Comparison of ENCODE assay signal across 26 cellular contexts in genomic region chrX:113973706-113974105, GRCh38.
"Had no signal": no experiment of that assay in that cellular context is flagged by ENCODE, and none has a peak within 500 bp of the region (broad histone marks: within the 10 kb centered on the region; RNA-seq: fewer than 3 reads in every experiment).

No MANE protein-coding gene starts in this region.

- H3K4me1 ChIP-seq: gastrocnemius medialis, left lung, prostate gland, right atrium auricular region, sigmoid colon, spleen, tibial nerve, upper lobe of left lung, uterus had no signal

- H3K27ac Mint-ChIP-seq: naive thymus-derived CD8-positive, alpha-beta T cell; stimulated activated naive B cell treated with anti-CD40 and anti-IgM and Interleukin-4, amounts not matched to agents 10 μg/mL and 1 μg/mL and 100 μg/mL, for 72 hours; stimulated activated naive CD8-positive, alpha-beta T cell treated with anti-CD3 and anti-CD28 coated beads, Interleukin-15, Interleukin-2, amounts not matched to agents 100 ng/mL and 50 ng/mL, for 24 hours had no signal

- DNase-seq: cerebellar nuclear complex; cortex of kidney; dorsolateral prefrontal cortex; effector CD4-positive, alpha-beta T cell; foreskin fibroblast; gastrocnemius medialis; head of caudate nucleus; left cardiac atrium; left lung; mammary epithelial cell; mesendoderm; naive thymus-derived CD8-positive, alpha-beta T cell; sigmoid colon; spleen; stimulated activated CD4-positive, alpha-beta T cell treated with anti-CD3 and anti-CD28 coated beads, Interleukin-4, amount 100 ng/mL, for 4 hours; stimulated activated naive B cell treated with anti-CD40 and anti-IgM and Interleukin-4, amounts not matched to agents 10 μg/mL and 1 μg/mL and 100 μg/mL, for 72 hours; upper lobe of left lung; uterus had no signal

- H3K27me3 ChIP-seq: gastrocnemius medialis, neutrophil, right atrium auricular region, sigmoid colon, spleen, upper lobe of left lung had no signal

- H3K9me3 ChIP-seq: gastrocnemius medialis, left lung, neutrophil, prostate gland, right atrium auricular region, sigmoid colon, spleen, thoracic aorta, tibial nerve, upper lobe of left lung, uterus had no signal

- H3K36me3 ChIP-seq: gastrocnemius medialis, left lung, neutrophil, prostate gland, right atrium auricular region, sigmoid colon, spleen, thoracic aorta, tibial nerve, upper lobe of left lung, uterus had no signal

- H3K36me3 Mint-ChIP-seq: naive thymus-derived CD8-positive, alpha-beta T cell; stimulated activated naive B cell treated with anti-CD40 and anti-IgM and Interleukin-4, amounts not matched to agents 10 μg/mL and 1 μg/mL and 100 μg/mL, for 72 hours had no signal

- H3K4me3 ChIP-seq: dorsolateral prefrontal cortex, gastrocnemius medialis, left lung, prostate gland, right atrium auricular region, sigmoid colon, spleen, thoracic aorta, tibial nerve, upper lobe of left lung, uterus had no signal

- ATAC-seq: esophagus mucosa; gastrocnemius medialis; left lung; naive thymus-derived CD8-positive, alpha-beta T cell had no signal

- H3K27ac ChIP-seq: dorsolateral prefrontal cortex, epithelial cell of prostate, gastrocnemius medialis, left lung, neutrophil, prostate gland, right atrium auricular region, sigmoid colon, spleen, thoracic aorta, upper lobe of left lung, uterus had no signal

- H3K27me3 Mint-ChIP-seq: naive thymus-derived CD8-positive, alpha-beta T cell; stimulated activated naive B cell treated with anti-CD40 and anti-IgM and Interleukin-4, amounts not matched to agents 10 μg/mL and 1 μg/mL and 100 μg/mL, for 72 hours; stimulated activated naive CD8-positive, alpha-beta T cell treated with anti-CD3 and anti-CD28 coated beads, Interleukin-15, Interleukin-2, amounts not matched to agents 100 ng/mL and 50 ng/mL, for 24 hours had no signal

- H3K9me3 Mint-ChIP-seq: stimulated activated naive B cell treated with anti-CD40 and anti-IgM and Interleukin-4, amounts not matched to agents 10 μg/mL and 1 μg/mL and 100 μg/mL, for 72 hours; stimulated activated naive CD8-positive, alpha-beta T cell treated with anti-CD3 and anti-CD28 coated beads, Interleukin-15, Interleukin-2, amounts not matched to agents 100 ng/mL and 50 ng/mL, for 24 hours had no signal

- H3K4me1 Mint-ChIP-seq: naive thymus-derived CD8-positive, alpha-beta T cell; stimulated activated naive B cell treated with anti-CD40 and anti-IgM and Interleukin-4, amounts not matched to agents 10 μg/mL and 1 μg/mL and 100 μg/mL, for 72 hours had no signal

- H3K4me3 Mint-ChIP-seq: naive thymus-derived CD8-positive, alpha-beta T cell; stimulated activated naive B cell treated with anti-CD40 and anti-IgM and Interleukin-4, amounts not matched to agents 10 μg/mL and 1 μg/mL and 100 μg/mL, for 72 hours; stimulated activated naive CD8-positive, alpha-beta T cell treated with anti-CD3 and anti-CD28 coated beads, Interleukin-15, Interleukin-2, amounts not matched to agents 100 ng/mL and 50 ng/mL, for 24 hours had no signal
